In genomic region chr1:234725177-234726132, GRCh38 we compare ENCODE assay signal across 8 cellular contexts.
DNase-seq lines count a peak whose midpoint lies in the region; ATAC-seq and TF ChIP-seq lines count a peak whose summit lies in the region.

No MANE protein-coding gene starts in this region.

- TF ChIP-seq POLR2A in suprapubic skin (IDR thresholded peaks at IDR 0.05) = no peak

- H3K36me3 ChIP-seq in muscle layer of duodenum (ENCODE audit: control insufficient read depth in 1 of 2, insufficient read depth in 2 of 2, low read length in 2 of 2) (peaks cover 0 to 5% of the 10 kb centered on the region in 2 donors), suprapubic skin (no peaks in the 10 kb centered on the region)

- TF ChIP-seq EP300 in suprapubic skin (IDR thresholded peaks at IDR 0.05) = no peak

- H3K4me1 Mint-ChIP-seq in WTC11 = peaks cover 61% of the 10 kb centered on the region

- H3K27me3 Mint-ChIP-seq in WTC11 (ENCODE audit: low read depth) = peaks cover 6% of the 10 kb centered on the region; the same call in 1 of the 2 replicates

- POLR2A ChIA-PET in WTC11 (lab: Charles Lee) = interaction anchor here (0.7 to 1.4 kb wide), 3 partner anchors 113 to 114 kb away, joined by 3 to 6 read pairs (median 3); no protein-coding TSS in a partner anchor

- CTCF ChIA-PET in WTC11 (lab: Charles Lee) = interaction anchor here (0.9 to 2.0 kb wide), 3 partner anchors 18 to 359 kb away, joined by 3 to 10 read pairs (median 7); no protein-coding TSS in a partner anchor

- TF ChIP-seq CTCF in WTC11 (IDR thresholded peaks at IDR 0.05) (no peak), coronary artery (IDR thresholded peaks at IDR 0.05) (no peak), suprapubic skin (IDR thresholded peaks at IDR 0.05) (no peak)

- H3K36me3 Mint-ChIP-seq in WTC11 = no peaks in the 10 kb centered on the region

- DNase-seq in NCI-H345 (lab: John Stamatoyannopoulos, UW) (peak; percentile 14), NCI-H345 treated with DMSO at 0.1 percent for 48 hours (lab: John Stamatoyannopoulos, UW; ENCODE audit: unreplicated experiment) (no peak), WTC11 (ENCODE audit: low spot score) (no peak), coronary artery (ENCODE audit: low spot score) (peak; percentile 80), suprapubic skin (ENCODE audit: low spot score in 2 of 2) (peak in 1 of 2 donors; percentile 79)

- WGBS in suprapubic skin = 37% methylated on average over 9 of the region's 12 CpGs

- peak overlapping the region; percentile 87; the same call in 1 of the 2 replicates for H3K27ac Mint-ChIP-seq in WTC11

- H3K4me3 ChIP-seq in coronary artery = peak overlapping the region; percentile 54
- H3K4me3 ChIP-seq in muscle layer of duodenum (ENCODE audit: low read depth in 1 of 2, low read length in 2 of 2) = peak overlapping the region in 1 of 2 donors; percentile 23
- H3K4me3 ChIP-seq in suprapubic skin = no peak overlapping the region

- H3K27me3 ChIP-seq in muscle layer of duodenum (ENCODE audit: low read depth, low read length) = no peaks in the 10 kb centered on the region
- H3K27me3 ChIP-seq in suprapubic skin = no peaks in the 10 kb centered on the region

- peaks cover 38 to 71% of the 10 kb centered on the region in 2 donors for H3K4me1 ChIP-seq in muscle layer of duodenum (ENCODE audit: control insufficient read depth in 1 of 2, insufficient read depth in 2 of 2, low read length in 2 of 2)
- peaks cover 76% of the 10 kb centered on the region for H3K4me1 ChIP-seq in suprapubic skin

- H3K27ac ChIP-seq in coronary artery = peak overlapping the region; percentile 95 to 97
- H3K27ac ChIP-seq in muscle layer of duodenum (ENCODE audit: low read length) = peak overlapping the region; percentile 98
- peak overlapping the region; percentile 98 for H3K27ac ChIP-seq in suprapubic skin

- no peaks in the 10 kb centered on the region for H3K9me3 Mint-ChIP-seq in WTC11

- no peak for ATAC-seq in WTC11
- ATAC-seq in HG03342 (IDR thresholded peaks at IDR 0.05; ENCODE audit: unreplicated experiment) = no peak
- no peak for ATAC-seq in GM19324 (IDR thresholded peaks at IDR 0.05; ENCODE audit: low FRiP score, unreplicated experiment)

- H3K4me3 Mint-ChIP-seq in WTC11 = no peak overlapping the region

- no peaks in the 10 kb centered on the region for H3K9me3 ChIP-seq in muscle layer of duodenum (ENCODE audit: control insufficient read depth in 1 of 2, low read length in 2 of 2)
- H3K9me3 ChIP-seq in suprapubic skin = no peaks in the 10 kb centered on the region

TF ChIP-seq in WTC11, 78 proteins besides CTCF, POLR2A, EP300 and RAD21 (continues in another document):
- TF ChIP-seq, protein P1, sequence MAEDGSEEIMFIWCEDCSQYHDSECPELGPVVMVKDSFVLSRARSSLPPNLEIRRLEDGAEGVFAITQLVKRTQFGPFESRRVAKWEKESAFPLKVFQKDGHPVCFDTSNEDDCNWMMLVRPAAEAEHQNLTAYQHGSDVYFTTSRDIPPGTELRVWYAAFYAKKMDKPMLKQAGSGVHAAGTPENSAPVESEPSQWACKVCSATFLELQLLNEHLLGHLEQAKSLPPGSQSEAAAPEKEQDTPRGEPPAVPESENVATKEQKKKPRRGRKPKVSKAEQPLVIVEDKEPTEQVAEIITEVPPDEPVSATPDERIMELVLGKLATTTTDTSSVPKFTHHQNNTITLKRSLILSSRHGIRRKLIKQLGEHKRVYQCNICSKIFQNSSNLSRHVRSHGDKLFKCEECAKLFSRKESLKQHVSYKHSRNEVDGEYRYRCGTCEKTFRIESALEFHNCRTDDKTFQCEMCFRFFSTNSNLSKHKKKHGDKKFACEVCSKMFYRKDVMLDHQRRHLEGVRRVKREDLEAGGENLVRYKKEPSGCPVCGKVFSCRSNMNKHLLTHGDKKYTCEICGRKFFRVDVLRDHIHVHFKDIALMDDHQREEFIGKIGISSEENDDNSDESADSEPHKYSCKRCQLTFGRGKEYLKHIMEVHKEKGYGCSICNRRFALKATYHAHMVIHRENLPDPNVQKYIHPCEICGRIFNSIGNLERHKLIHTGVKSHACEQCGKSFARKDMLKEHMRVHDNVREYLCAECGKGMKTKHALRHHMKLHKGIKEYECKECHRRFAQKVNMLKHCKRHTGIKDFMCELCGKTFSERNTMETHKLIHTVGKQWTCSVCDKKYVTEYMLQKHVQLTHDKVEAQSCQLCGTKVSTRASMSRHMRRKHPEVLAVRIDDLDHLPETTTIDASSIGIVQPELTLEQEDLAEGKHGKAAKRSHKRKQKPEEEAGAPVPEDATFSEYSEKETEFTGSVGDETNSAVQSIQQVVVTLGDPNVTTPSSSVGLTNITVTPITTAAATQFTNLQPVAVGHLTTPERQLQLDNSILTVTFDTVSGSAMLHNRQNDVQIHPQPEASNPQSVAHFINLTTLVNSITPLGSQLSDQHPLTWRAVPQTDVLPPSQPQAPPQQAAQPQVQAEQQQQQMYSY (CRISPR knock-in tag; IDR thresholded peaks at IDR 0.05) = no peak
- TF ChIP-seq SMAD3 (CRISPR knock-in tag; IDR thresholded peaks at IDR 0.05; ENCODE audit: borderline replicate concordance) (no peak), ZSCAN18 (CRISPR knock-in tag; IDR thresholded peaks at IDR 0.05) (no peak), IRF2 (CRISPR knock-in tag; IDR thresholded peaks at IDR 0.05; ENCODE audit: borderline replicate concordance, low read depth) (no peak), TEAD1 (CRISPR knock-in tag; IDR thresholded peaks at IDR 0.05) (no peak), KAT7 (CRISPR knock-in tag; IDR thresholded peaks at IDR 0.05; ENCODE audit: borderline replicate concordance) (no peak), CBFB (CRISPR knock-in tag; IDR thresholded peaks at IDR 0.05; ENCODE audit: low read depth) (no peak), SMAD4 (CRISPR knock-in tag; IDR thresholded peaks at IDR 0.05) (no peak), ZBTB21 (CRISPR knock-in tag; IDR thresholded peaks at IDR 0.05; ENCODE audit: borderline replicate concordance) (no peak), NR1H2 (CRISPR knock-in tag; IDR thresholded peaks at IDR 0.05) (no peak)
- TF ChIP-seq, protein P2, sequence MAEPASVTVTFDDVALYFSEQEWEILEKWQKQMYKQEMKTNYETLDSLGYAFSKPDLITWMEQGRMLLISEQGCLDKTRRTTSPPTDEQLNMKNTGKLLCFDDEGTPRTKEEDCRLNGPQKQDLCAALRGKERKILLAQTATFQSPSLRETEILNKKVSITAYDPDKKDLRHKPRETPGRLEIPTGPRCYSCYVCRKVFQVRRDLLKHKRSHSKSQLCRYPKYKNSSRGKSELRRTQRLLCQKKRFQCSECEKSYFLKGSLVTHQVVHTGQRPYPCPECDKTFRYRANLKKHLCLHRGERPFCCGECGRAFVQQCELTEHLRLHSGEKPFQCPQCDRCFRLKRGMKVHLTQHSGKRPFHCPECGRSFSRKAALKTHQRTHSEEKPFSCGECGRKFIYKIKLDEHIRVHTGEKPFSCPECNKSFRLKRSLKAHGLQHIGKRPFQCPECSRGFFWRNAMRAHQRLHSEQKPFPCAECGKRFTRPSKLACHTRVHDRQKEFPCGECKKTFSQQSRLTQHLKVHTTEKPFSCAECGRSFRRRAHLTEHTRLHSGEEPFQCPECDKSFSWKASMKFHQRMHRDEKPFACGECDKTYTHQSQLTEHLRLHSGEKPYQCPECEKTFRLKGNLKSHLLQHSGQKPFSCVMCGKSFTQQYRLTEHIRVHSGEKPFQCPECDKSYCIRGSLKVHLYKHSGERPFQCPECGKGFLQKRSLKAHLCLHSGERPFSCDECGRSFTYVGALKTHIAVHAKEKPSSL (CRISPR knock-in tag; conservative IDR thresholded peaks at IDR 0.05) = no peak
- TF ChIP-seq, protein P3, sequence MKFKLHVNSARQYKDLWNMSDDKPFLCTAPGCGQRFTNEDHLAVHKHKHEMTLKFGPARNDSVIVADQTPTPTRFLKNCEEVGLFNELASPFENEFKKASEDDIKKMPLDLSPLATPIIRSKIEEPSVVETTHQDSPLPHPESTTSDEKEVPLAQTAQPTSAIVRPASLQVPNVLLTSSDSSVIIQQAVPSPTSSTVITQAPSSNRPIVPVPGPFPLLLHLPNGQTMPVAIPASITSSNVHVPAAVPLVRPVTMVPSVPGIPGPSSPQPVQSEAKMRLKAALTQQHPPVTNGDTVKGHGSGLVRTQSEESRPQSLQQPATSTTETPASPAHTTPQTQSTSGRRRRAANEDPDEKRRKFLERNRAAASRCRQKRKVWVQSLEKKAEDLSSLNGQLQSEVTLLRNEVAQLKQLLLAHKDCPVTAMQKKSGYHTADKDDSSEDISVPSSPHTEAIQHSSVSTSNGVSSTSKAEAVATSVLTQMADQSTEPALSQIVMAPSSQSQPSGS (CRISPR knock-in tag; IDR thresholded peaks at IDR 0.05; ENCODE audit: borderline replicate concordance, low read depth) = no peak
- TF ChIP-seq, protein P4, sequence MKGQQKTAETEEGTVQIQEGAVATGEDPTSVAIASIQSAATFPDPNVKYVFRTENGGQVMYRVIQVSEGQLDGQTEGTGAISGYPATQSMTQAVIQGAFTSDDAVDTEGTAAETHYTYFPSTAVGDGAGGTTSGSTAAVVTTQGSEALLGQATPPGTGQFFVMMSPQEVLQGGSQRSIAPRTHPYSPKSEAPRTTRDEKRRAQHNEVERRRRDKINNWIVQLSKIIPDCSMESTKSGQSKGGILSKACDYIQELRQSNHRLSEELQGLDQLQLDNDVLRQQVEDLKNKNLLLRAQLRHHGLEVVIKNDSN (CRISPR knock-in tag; IDR thresholded peaks at IDR 0.05) = no peak
- TF ChIP-seq, protein P5, sequence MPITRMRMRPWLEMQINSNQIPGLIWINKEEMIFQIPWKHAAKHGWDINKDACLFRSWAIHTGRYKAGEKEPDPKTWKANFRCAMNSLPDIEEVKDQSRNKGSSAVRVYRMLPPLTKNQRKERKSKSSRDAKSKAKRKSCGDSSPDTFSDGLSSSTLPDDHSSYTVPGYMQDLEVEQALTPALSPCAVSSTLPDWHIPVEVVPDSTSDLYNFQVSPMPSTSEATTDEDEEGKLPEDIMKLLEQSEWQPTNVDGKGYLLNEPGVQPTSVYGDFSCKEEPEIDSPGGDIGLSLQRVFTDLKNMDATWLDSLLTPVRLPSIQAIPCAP (CRISPR knock-in tag; IDR thresholded peaks at IDR 0.05) = no peak

Comparison
In these comparisons a context has a peak if more than half of its experiments do, and no peak if none do; other contexts are left out.
1. DNase-seq: peak in NCI-H345 (single experiment) and coronary artery (single experiment); none in NCI-H345 treated with DMSO at 0.1 percent for 48 hours (single experiment) and WTC11 (single experiment).
2. Peak in every context shown above with its lines, with median percentiles within 50 percentile points of each other: H3K27ac ChIP-seq.